In genomic region chr2:109527846-109528705, GRCh38 we compare ENCODE assay signal across 16 cellular contexts.
A peak's percentile ranks its signal among the peaks of the same experiment; 100 is the strongest.
DNase-seq lines count a peak whose midpoint lies in the region; ATAC-seq, FAIRE-seq and TF ChIP-seq lines count a peak whose summit lies in the region.
"Had no signal": no experiment of that assay in that cellular context is flagged by ENCODE, and none has a peak within 500 bp of the region (broad histone marks: within the 10 kb centered on the region; RNA-seq: fewer than 3 reads in every experiment).

No MANE protein-coding gene starts in this region.

- H2AFZ ChIP-seq in osteoblast (ENCODE audit: low read length): no peak overlapping the region

- no peak overlapping the region for H3K4me3 ChIP-seq in osteoblast (ENCODE audit: insufficient read depth, low read length)
- H3K4me3 ChIP-seq: K562 had no signal

- ATAC-seq in left cardiac atrium: no peak
- ATAC-seq in GM19463 (IDR thresholded peaks at IDR 0.05; ENCODE audit: unreplicated experiment): no peak
- ATAC-seq in HG03135 (IDR thresholded peaks at IDR 0.05; ENCODE audit: unreplicated experiment): no peak
- ATAC-seq in HG03432 (IDR thresholded peaks at IDR 0.05; ENCODE audit: unreplicated experiment): no peak
- ATAC-seq: HCT116, K562, PC-3 had no signal

- DNase-seq in cardiac septum (ENCODE audit: low spot score): peak; percentile 46
- no peak for DNase-seq in left cardiac atrium
- DNase-seq in islet precursor cell: peak; percentile 92
- DNase-seq in osteoblast (ENCODE audit: insufficient read length, low spot score, missing footprints): peak; percentile 59
- DNase-seq in D721Med (ENCODE audit: insufficient read length, low spot score): no peak
- DNase-seq: COR-L47, DMS53, NCI-H1048, NCI-H69, PC-3 had no signal

- H3K4me1 ChIP-seq in osteoblast (ENCODE audit: insufficient read depth, low read length): no peaks in the 10 kb centered on the region

- H3K79me2 ChIP-seq in osteoblast (ENCODE audit: insufficient read depth, low read length): no peaks in the 10 kb centered on the region

- TF ChIP-seq CTCF in osteoblast (IDR thresholded peaks at IDR 0.05; ENCODE audit: extremely low read depth, low read depth, low read length) (no peak), D721Med (IDR thresholded peaks at IDR 0.05; ENCODE audit: insufficient read depth, missing control alignments) (no peak)

- no peaks in the 10 kb centered on the region for H4K20me1 ChIP-seq in osteoblast (ENCODE audit: insufficient read depth, low read length)

- intact Hi-C loops in cardiac septum (cut with DNase I): no loop called here
- intact Hi-C loops in left cardiac atrium (cut with DNase I): no loop called here

- no peak for FAIRE-seq in D721Med (lab: Jason Lieb, UNC)
- FAIRE-seq: A204.1, K562 had no signal

- no peaks in the 10 kb centered on the region for H3K36me3 ChIP-seq in osteoblast (ENCODE audit: insufficient read depth, low read length)

- no peak overlapping the region for H3K4me2 ChIP-seq in osteoblast (ENCODE audit: insufficient read depth, low read length)

- peaks cover 20% of the 10 kb centered on the region for H3K27me3 ChIP-seq in osteoblast (ENCODE audit: insufficient read depth, low read length)

- no peak overlapping the region for H3K27ac ChIP-seq in osteoblast (ENCODE audit: low read depth, low read length)

- no peaks in the 10 kb centered on the region for H3K9me3 ChIP-seq in osteoblast (ENCODE audit: low read depth, low read length)

Comparison
In these comparisons a context has a peak if more than half of its experiments do, and no peak if none do; other contexts are left out.
1. DNase-seq: peak in cardiac septum (single experiment), islet precursor cell (single experiment) and osteoblast (single experiment); none in left cardiac atrium (single experiment) and D721Med (single experiment).